In the genomic region with DNA sequence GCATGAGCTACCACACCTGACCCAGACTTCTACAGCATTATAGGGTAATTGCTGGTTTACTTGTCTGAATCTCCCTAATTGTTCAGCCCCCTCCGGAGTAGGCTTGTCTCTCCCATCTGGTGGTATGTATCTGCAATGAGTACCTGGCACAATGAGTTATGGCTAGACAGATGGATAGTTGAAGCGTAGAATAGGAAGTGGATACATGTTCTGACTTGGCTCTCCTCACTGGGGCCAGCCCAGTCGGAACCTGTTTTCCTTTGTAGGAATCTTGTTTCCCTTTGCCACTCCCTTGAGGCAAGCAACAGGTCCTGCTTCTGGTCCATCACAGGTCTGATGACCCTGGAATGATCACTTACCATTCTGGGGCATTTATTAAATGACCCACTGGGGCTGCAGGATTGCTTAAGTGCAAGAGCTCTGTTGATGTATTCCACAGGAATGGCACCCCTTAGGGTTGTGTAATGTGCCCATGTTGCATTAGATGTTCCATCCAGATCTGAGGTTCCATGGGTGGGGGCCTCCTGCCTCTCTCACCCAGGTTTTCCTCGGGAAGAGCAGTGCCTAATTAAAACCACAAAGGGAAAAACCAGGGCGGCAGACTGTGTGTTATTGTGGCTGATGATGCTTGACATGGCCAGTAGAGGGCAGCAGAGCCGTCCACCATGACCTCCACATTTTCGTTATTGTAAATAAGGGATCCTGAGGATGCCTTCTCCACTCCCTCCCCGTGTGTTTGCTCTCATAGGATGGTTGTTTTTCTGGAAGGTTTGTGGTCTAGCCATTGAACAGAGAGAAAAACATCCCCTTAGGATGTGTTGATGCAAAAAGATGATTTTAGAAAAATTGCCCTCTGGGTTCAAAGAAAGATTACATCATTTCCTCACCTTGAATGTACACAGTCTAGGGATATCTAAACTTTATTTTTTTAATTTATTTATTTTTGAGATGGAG, we compare ENCODE assay signal across 8 cellular contexts. TPM values are rescaled to one million over a fixed set of nuclear protein-coding genes. Genes with fewer than 3 reads are reported as not detected.
DNase-seq lines count a peak whose midpoint lies in the region; TF ChIP-seq lines count a peak whose summit lies in the region.

No MANE protein-coding gene starts in this region.

- no peak overlapping the region for H3K27ac ChIP-seq in ovary
- no peak overlapping the region for H3K27ac ChIP-seq in uterus

- no peaks in the 10 kb centered on the region for H3K36me3 Mint-ChIP-seq in activated naive CD4-positive, alpha-beta T cell treated with anti-CD3 and anti-CD28 coated beads for 36 hours (ENCODE audit: low read depth)

- TF ChIP-seq CTCF in ovary (IDR thresholded peaks at IDR 0.05) (peak; percentile 53 to 67 (median 57)), uterus (IDR thresholded peaks at IDR 0.05) (peak; percentile 64 to 87 (median 76))

- intact Hi-C loops in activated naive CD4-positive, alpha-beta T cell treated with anti-CD3 and anti-CD28 coated beads for 36 hours (cut with micrococcal nuclease): loop anchor here (1.0 to 2.0 kb wide), 9 partner anchors 18 to 368 kb away; partner anchors contain the start of gene CMTM6
- intact Hi-C loops in ovary (cut with DNase I) (loop anchor here in 2 of 4 donors (5.0 to 10.0 kb wide), 3 partner anchors 48 to 171 kb away; no protein-coding TSS in a partner anchor), uterus (cut with DNase I; ENCODE audit: low total_unique reads) (loop anchor here (10.0 kb wide), 1 partner anchor 178 kb away; no protein-coding TSS in a partner anchor)

- H3K27me3 Mint-ChIP-seq in activated naive CD4-positive, alpha-beta T cell treated with anti-CD3 and anti-CD28 coated beads for 36 hours (ENCODE audit: low read depth): no peaks in the 10 kb centered on the region

- H3K4me1 ChIP-seq in ovary (ENCODE audit: insufficient read depth) (no peaks in the 10 kb centered on the region), uterus (no peaks in the 10 kb centered on the region)

- no peaks in the 10 kb centered on the region for H3K36me3 ChIP-seq in ovary
- no peaks in the 10 kb centered on the region for H3K36me3 ChIP-seq in uterus

- H3K9me3 ChIP-seq in ovary: no peaks in the 10 kb centered on the region
- no peaks in the 10 kb centered on the region for H3K9me3 ChIP-seq in uterus

- H3K4me3 ChIP-seq in ovary (no peak overlapping the region), uterus (no peak overlapping the region)

- CTCF ChIA-PET in activated naive CD4-positive, alpha-beta T cell treated with anti-CD3 and anti-CD28 coated beads for 36 hours (lab: Charles Lee): interaction anchor here (0.5 to 6.2 kb wide), 36 partner anchors 8 to 275 kb away, joined by 3 to 63 read pairs (median 4); no protein-coding TSS in a partner anchor

- peak overlapping the region; percentile 85 for H3K27ac Mint-ChIP-seq in activated naive CD4-positive, alpha-beta T cell treated with anti-CD3 and anti-CD28 coated beads for 36 hours

- TF ChIP-seq EP300 in ovary (IDR thresholded peaks at IDR 0.05): no peak

- peaks cover 24% of the 10 kb centered on the region for H3K4me1 Mint-ChIP-seq in activated naive CD4-positive, alpha-beta T cell treated with anti-CD3 and anti-CD28 coated beads for 36 hours (ENCODE audit: low read depth)

- H3K9me3 Mint-ChIP-seq in activated naive CD4-positive, alpha-beta T cell treated with anti-CD3 and anti-CD28 coated beads for 36 hours: no peaks in the 10 kb centered on the region

- H3K27me3 ChIP-seq in ovary (no peaks in the 10 kb centered on the region), uterus (no peaks in the 10 kb centered on the region)

- DNase-seq in SIG-M5 treated with dmso at 0.1 percent for 504 hours (lab: John Stamatoyannopoulos, UW; ENCODE audit: unreplicated experiment) (peak; percentile 47), SIG-M5 (lab: John Stamatoyannopoulos, UW) (no peak), HS-27A (ENCODE audit: low read depth) (peak; percentile 20), SHP77 treated with DMSO at 0.1 percent for 48 hours (lab: John Stamatoyannopoulos, UW) (peak; percentile 53), germinal center (ENCODE audit: low spot score) (peak; percentile 79), ovary (peak; percentile 30 to 65 (median 53)), uterus (peak; percentile 43 to 49)
- DNase-seq in activated naive CD4-positive, alpha-beta T cell treated with anti-CD3 and anti-CD28 coated beads for 36 hours: peak; percentile 80

- WGBS in ovary, 3 donors: 34 to 35% (median 34%) methylated on average over 8 of the region's 8 CpGs

- H3K4me3 Mint-ChIP-seq in activated naive CD4-positive, alpha-beta T cell treated with anti-CD3 and anti-CD28 coated beads for 36 hours: peak overlapping the region; percentile 45

- TF ChIP-seq POLR2A in ovary (IDR thresholded peaks at IDR 0.05): no peak
- TF ChIP-seq POLR2A in uterus (IDR thresholded peaks at IDR 0.05): no peak

RNA-seq across cellular contexts. Expression of gene CMTM8, which starts 58.0 kb away (rescaled TPM):
- total RNA-seq in activated naive CD4-positive, alpha-beta T cell treated with anti-CD3 and anti-CD28 coated beads for 36 hours: 10 to 100 TPM; 16.0 to 19.1 TPM
- total RNA-seq in ovary: 1 to 10 TPM in 5 of 7 donors, under 1 TPM in 2; 0.48 to 6.4 (median 1.3) TPM
- polyA plus RNA-seq in ovary: 1 to 10 TPM; 2.5 to 9.9 TPM
- 1 to 10 TPM; 1.5 to 4.7 (median 2.5) TPM for total RNA-seq in uterus
